Comparison of ENCODE assay signal across 31 cellular contexts in genomic region chr11:103380031-103380430, GRCh38.
"Had no signal": no experiment of that assay in that cellular context is flagged by ENCODE, and none has a peak within 500 bp of the region (broad histone marks: within the 10 kb centered on the region; RNA-seq: fewer than 3 reads in every experiment).

No MANE protein-coding gene starts in this region.

- FAIRE-seq: endometrium had no signal

- H3K27me3 ChIP-seq: adrenal gland, breast epithelium, heart left ventricle, ovary, right atrium auricular region, suprapubic skin, tibial nerve had no signal

- ATAC-seq: activated CD4-positive, CD25-positive, alpha-beta regulatory T cell treated with anti-CD3 and anti-CD28 coated beads, Interleukin-2, amount 50 U/mL, for 24 hours; heart left ventricle; left ventricle myocardium superior; stimulated activated memory B cell treated with anti-CD40 and anti-IgM and Interleukin-4, amounts not matched to agents 10 μg/mL and 1 μg/mL and 100 μg/mL, for 72 hours; T-helper 17 cell had no signal

- H3K4me1 ChIP-seq: adrenal gland, breast epithelium, prostate gland, right atrium auricular region, suprapubic skin, tibial nerve had no signal

- H3K4me3 Mint-ChIP-seq: activated naive CD8-positive, alpha-beta T cell treated with anti-CD3 and anti-CD28 coated beads for 36 hours; central memory CD8-positive, alpha-beta T cell; mesothelial cell of epicardium; nephron progenitor cell; stimulated activated memory B cell treated with anti-CD40 and anti-IgM and Interleukin-4, amounts not matched to agents 10 μg/mL and 1 μg/mL and 100 μg/mL, for 72 hours; T-helper 17 cell had no signal

- DNase-seq: activated CD4-positive, alpha-beta T cell treated with anti-CD3 and anti-CD28 coated beads for 48 hours; activated CD4-positive, alpha-beta T cell treated with anti-CD3 and anti-CD28 coated beads, Interleukin-2, amount 50 U/mL, for 48 hours; activated CD8-positive, alpha-beta memory T cell treated with anti-CD3 and anti-CD28 coated beads for 24 hours; activated effector memory CD4-positive, alpha-beta T cell treated with Interleukin-2 at 50 U/mL for 16 hours; activated naive CD4-positive, alpha-beta T cell treated with Interleukin-2 at 50 U/mL for 16 hours; activated naive CD8-positive, alpha-beta T cell treated with anti-CD3 and anti-CD28 coated beads for 36 hours; adrenal gland; effector CD8-positive, alpha-beta T cell; heart left ventricle; left ventricle myocardium superior; mammary epithelial cell; naive B cell; nephron progenitor cell; ovary; stimulated activated CD4-positive, alpha-beta T cell treated with anti-CD3 and anti-CD28 coated beads, Interleukin-1b, Interleukin-23, amount 100 ng/mL, for 48 hours; stimulated activated CD4-positive, alpha-beta T cell treated with anti-CD3 and anti-CD28 coated beads, Interleukin-4, amount 100 ng/mL, for 4 hours; stimulated activated CD8-positive, alpha-beta memory T cell treated with anti-CD3 and anti-CD28 coated beads, Interleukin-4, amount 100 ng/mL, for 48 hours; T-helper 17 cell; T1000; WERI-Rb-1 had no signal

- H3K4me2 ChIP-seq: smooth muscle cell had no signal

- H3K4me3 ChIP-seq: adrenal gland, breast epithelium, heart left ventricle, ovary, prostate gland, right atrium auricular region, smooth muscle cell, suprapubic skin, tibial nerve had no signal

- H3K27ac ChIP-seq: adrenal gland, breast epithelium, heart left ventricle, ovary, prostate gland, right atrium auricular region, suprapubic skin, tibial nerve, WERI-Rb-1 had no signal

- H3K27ac Mint-ChIP-seq: activated naive CD8-positive, alpha-beta T cell treated with anti-CD3 and anti-CD28 coated beads for 36 hours; mesothelial cell of epicardium; naive B cell; nephron progenitor cell; stimulated activated memory B cell treated with anti-CD40 and anti-IgM and Interleukin-4, amounts not matched to agents 10 μg/mL and 1 μg/mL and 100 μg/mL, for 72 hours; T-helper 17 cell had no signal

- H3K27me3 Mint-ChIP-seq: activated naive CD8-positive, alpha-beta T cell treated with anti-CD3 and anti-CD28 coated beads for 36 hours; central memory CD8-positive, alpha-beta T cell; stimulated activated memory B cell treated with anti-CD40 and anti-IgM and Interleukin-4, amounts not matched to agents 10 μg/mL and 1 μg/mL and 100 μg/mL, for 72 hours; T-helper 17 cell had no signal

- H3K36me3 ChIP-seq: adrenal gland, breast epithelium, heart left ventricle, ovary, prostate gland, right atrium auricular region, suprapubic skin, WERI-Rb-1 had no signal

- H3K4me1 Mint-ChIP-seq: mesothelial cell of epicardium, naive B cell, nephron progenitor cell, T-helper 17 cell had no signal

- H3K9me3 ChIP-seq: adrenal gland, ovary, prostate gland had no signal
